15 cellular contexts compared by ENCODE assay signal in the genomic region with DNA sequence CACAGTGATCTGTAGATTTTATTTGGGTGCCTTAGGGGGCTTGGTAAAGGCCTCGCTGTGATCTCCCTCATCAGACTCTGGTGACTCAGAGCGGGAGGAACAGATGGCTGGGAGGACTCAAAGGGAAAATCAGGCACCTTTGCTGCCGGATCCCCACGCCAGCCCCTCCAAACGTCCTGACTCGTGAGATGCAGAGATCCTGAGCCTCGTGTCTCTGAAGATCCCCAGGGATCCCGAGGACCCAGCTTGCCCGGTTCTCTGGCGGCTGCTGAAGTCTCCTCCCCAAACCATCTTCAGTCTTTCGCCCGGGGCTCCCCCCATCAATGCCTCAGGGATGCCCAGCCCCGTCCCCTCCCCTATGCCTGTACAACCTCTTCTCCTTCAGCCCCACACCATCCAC. TPM values are rescaled to one million over a fixed set of nuclear protein-coding genes. Genes with fewer than 3 reads are reported as not detected.
DNase-seq lines count a peak whose midpoint lies in the region; ATAC-seq and TF ChIP-seq lines count a peak whose summit lies in the region.
"Had no signal": no experiment of that assay in that cellular context is flagged by ENCODE, and none has a peak within 500 bp of the region (broad histone marks: within the 10 kb centered on the region; RNA-seq: fewer than 3 reads in every experiment).

No MANE protein-coding gene starts in this region.

- no peaks in the 10 kb centered on the region for H3K9me3 ChIP-seq in heart right ventricle
- no peaks in the 10 kb centered on the region for H3K9me3 ChIP-seq in lower lobe of right lung
- H3K9me3 ChIP-seq in upper lobe of right lung = no peaks in the 10 kb centered on the region
- H3K9me3 ChIP-seq: SJSA1 had no signal

- ATAC-seq in left cardiac atrium = no peak
- ATAC-seq in heart right ventricle = no peak
- no peak for ATAC-seq in lower lobe of right lung
- ATAC-seq in upper lobe of right lung = no peak
- ATAC-seq in GM18868 (IDR thresholded peaks at IDR 0.05; ENCODE audit: unreplicated experiment) = no peak

- H3K9me3 Mint-ChIP-seq in osteocyte (ENCODE audit: unreplicated experiment) = no peaks in the 10 kb centered on the region

- H3K4me3 ChIP-seq in heart right ventricle (no peak overlapping the region), lower lobe of right lung (no peak overlapping the region), upper lobe of right lung (no peak overlapping the region), lower leg skin (ENCODE audit: low read depth, poor library complexity, severe bottlenecking) (no peak overlapping the region)
- H3K4me3 ChIP-seq: K562, SJSA1 had no signal

- TF ChIP-seq POLR2A in lower leg skin (IDR thresholded peaks at IDR 0.05) = no peak

- intact Hi-C loops in left cardiac atrium (cut with DNase I) = no loop called here
- intact Hi-C loops in heart right ventricle (cut with DNase I) = no loop called here
- intact Hi-C loops in lower lobe of right lung (cut with DNase I) = no loop called here
- intact Hi-C loops in upper lobe of right lung (cut with DNase I) = no loop called here
- intact Hi-C loops in lower leg skin (cut with DNase I; ENCODE audit: low total_unique reads) = no loop called here

- H3K27me3 ChIP-seq in heart right ventricle (peaks cover 0 to 45% (median 25%) of the 10 kb centered on the region in 7 donors), lower lobe of right lung (ENCODE audit: low read depth) (peaks cover 15% of the 10 kb centered on the region), upper lobe of right lung (peaks cover 8% of the 10 kb centered on the region)

- peaks cover 2% of the 10 kb centered on the region for H3K36me3 Mint-ChIP-seq in osteocyte (ENCODE audit: unreplicated experiment)

- H3K27ac ChIP-seq in heart right ventricle (no peak overlapping the region), lower lobe of right lung (peak overlapping the region; percentile 49), upper lobe of right lung (peak overlapping the region; percentile 11)
- H3K27ac ChIP-seq: RWPE1, SJSA1 had no signal

- peaks cover 19% of the 10 kb centered on the region for H3K27me3 Mint-ChIP-seq in osteocyte (ENCODE audit: unreplicated experiment)

- peaks cover 0 to 15% (median 10%) of the 10 kb centered on the region in 9 donors for H3K4me1 ChIP-seq in heart right ventricle
- peaks cover 8% of the 10 kb centered on the region for H3K4me1 ChIP-seq in lower lobe of right lung
- no peaks in the 10 kb centered on the region for H3K4me1 ChIP-seq in upper lobe of right lung
- H3K4me1 ChIP-seq: SJSA1 had no signal

- TF ChIP-seq CTCF in heart right ventricle (IDR thresholded peaks at IDR 0.05) (no peak), lower lobe of right lung (IDR thresholded peaks at IDR 0.05) (no peak), upper lobe of right lung (IDR thresholded peaks at IDR 0.05) (no peak), lower leg skin (IDR thresholded peaks at IDR 0.05) (no peak), osteocyte (IDR thresholded peaks at IDR 0.05) (no peak)

- no peaks in the 10 kb centered on the region for H3K36me3 ChIP-seq in heart right ventricle
- H3K36me3 ChIP-seq in lower lobe of right lung = no peaks in the 10 kb centered on the region
- no peaks in the 10 kb centered on the region for H3K36me3 ChIP-seq in upper lobe of right lung
- H3K36me3 ChIP-seq: SJSA1 had no signal

- no peak overlapping the region for H3K4me3 Mint-ChIP-seq in osteocyte (ENCODE audit: unreplicated experiment)

- DNase-seq in left cardiac atrium (peak; percentile 12), heart right ventricle (no peak), NCI-H1694 (lab: John Stamatoyannopoulos, UW) (peak; percentile 49), lower lobe of right lung (peak; percentile 20), upper lobe of right lung (no peak), lower leg skin (ENCODE audit: low spot score in 2 of 2) (no peak), osteocyte (ENCODE audit: extremely low spot score, unreplicated experiment) (no peak)
- DNase-seq: GOT3, NCI-H1417 treated with DMSO at 0.1 percent for 48 hours, NCI-H526, OCI-M1 had no signal

- 81 to 86% methylated on average over 13 of the region's 13 CpGs for WGBS in heart right ventricle, 2 donors
- WGBS in lower leg skin, 2 donors = 68 to 70% methylated on average over 12 to 13 of the region's 13 CpGs

- H3K27ac Mint-ChIP-seq in osteocyte (ENCODE audit: unreplicated experiment) = no peak overlapping the region

- H3K4me1 Mint-ChIP-seq in osteocyte (ENCODE audit: unreplicated experiment) = peaks cover 2% of the 10 kb centered on the region

RNA-seq across cellular contexts. Expression of gene MUC20, which starts 32.8 kb away (rescaled TPM):
- total RNA-seq in left cardiac atrium (1 to 10 TPM; 1.8 to 4.7 TPM), heart right ventricle (1 to 10 TPM in 9 of 10 donors, under 1 TPM in 1; 0.67 to 5.4 (median 2.5) TPM), lower lobe of right lung (14.3 TPM), upper lobe of right lung (14.7 TPM), lower leg skin (10 to 100 TPM in 1 of 4 donors, 1 to 10 TPM in 3; 1.0 to 15.1 (median 5.5) TPM), osteocyte (6.2 and 7.6 TPM in 2 replicates)
- polyA plus RNA-seq in heart right ventricle = 1 to 10 TPM in 1 of 2 donors, under 1 TPM in 1; 0.36 to 7.6 TPM
- total RNA-seq: SJSA1 had no signal

RNA-seq across cellular contexts. Expression of gene MUC4, which starts 58.1 kb away (rescaled TPM):
- total RNA-seq in left cardiac atrium = not detected
- total RNA-seq in heart right ventricle = not detected
- under 1 TPM in 1 of 2 donors, not detected in 1; 0.01 TPM for polyA plus RNA-seq in heart right ventricle
- 7.9 TPM for total RNA-seq in lower lobe of right lung
- 1.1 TPM for total RNA-seq in upper lobe of right lung
- not detected for total RNA-seq in lower leg skin
- total RNA-seq in osteocyte = not detected in 2 replicates
- total RNA-seq: SJSA1 had no signal

Comparison
In these comparisons a context has a peak if more than half of its experiments do, and no peak if none do; other contexts are left out.
1. DNase-seq: peak in left cardiac atrium (single experiment), NCI-H1694 (single experiment) and lower lobe of right lung (single experiment); none in heart right ventricle (0 of 2), upper lobe of right lung (single experiment), lower leg skin (0 of 2) and osteocyte (single experiment).
2. H3K27ac ChIP-seq: peak in lower lobe of right lung (single experiment) and upper lobe of right lung (single experiment); none in heart right ventricle (0 of 10).